18 cellular contexts compared by ENCODE assay signal in the genomic region with DNA sequence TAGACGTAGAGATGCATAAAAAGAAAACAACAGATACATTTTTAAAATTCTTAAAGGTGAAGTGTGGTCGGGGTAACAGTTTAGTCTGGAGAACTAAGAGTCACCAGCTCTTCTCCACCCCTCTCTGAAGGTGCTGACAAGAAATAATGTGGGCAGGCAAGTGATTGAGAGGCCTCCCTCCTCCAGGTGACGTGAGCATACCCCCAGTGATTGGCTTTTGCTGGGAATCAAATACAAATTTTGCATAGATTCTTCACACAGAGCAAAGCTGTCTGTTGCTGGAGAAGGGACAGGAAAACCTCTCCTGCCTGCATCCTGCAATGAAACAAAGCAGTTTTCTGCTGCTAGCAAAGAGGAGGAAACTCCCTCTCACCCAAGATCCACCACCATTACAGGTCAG.
DNase-seq lines count a peak whose midpoint lies in the region; ATAC-seq, FAIRE-seq and TF ChIP-seq lines count a peak whose summit lies in the region.
"Had no signal": no experiment of that assay in that cellular context is flagged by ENCODE, and none has a peak within 500 bp of the region (broad histone marks: within the 10 kb centered on the region; RNA-seq: fewer than 3 reads in every experiment).

No MANE protein-coding gene starts in this region.

- H3K27ac Mint-ChIP-seq in neural progenitor cell: peak overlapping the region; percentile 30
- H3K27ac Mint-ChIP-seq: CD4-positive, alpha-beta T cell; GM23338; HFFc6 had no signal

- H3K4me1 Mint-ChIP-seq in neural progenitor cell: no peaks in the 10 kb centered on the region

- 81% methylated on average over 3 of the region's 3 CpGs; no CpG with 5 or more reads in 1 of the 2 experiments for WGBS in H1 (ENCODE audit: extremely low coverage in 1 of 2, insufficient coverage in 1 of 2, insufficient read length in 1 of 2, insufficient replicate concordance in 2 of 2, low coverage in 1 of 2, low lambda C conversion rate in 2 of 2, missing lambda C conversion rate in 1 of 2), 2 experiments

- H3K4me3 ChIP-seq in H1 (ENCODE audit: extremely low read depth in 1 of 4, insufficient read depth in 2 of 4, low read depth in 3 of 4, low read length in 4 of 4) (no peak overlapping the region), neural progenitor cell (no peak overlapping the region)
- H3K4me3 ChIP-seq: GM23338 had no signal

- H3K9me3 ChIP-seq in H1 (ENCODE audit: insufficient read depth in 2 of 2, low read depth in 1 of 2, low read length in 1 of 2): no peaks in the 10 kb centered on the region
- no peaks in the 10 kb centered on the region for H3K9me3 ChIP-seq in neural progenitor cell (ENCODE audit: low read depth)
- H3K9me3 ChIP-seq: Caco-2 had no signal

- H3K23me2 ChIP-seq in H1 (ENCODE audit: low read depth, low read length): no peaks in the 10 kb centered on the region

- no peak overlapping the region for H4K5ac ChIP-seq in H1 (ENCODE audit: insufficient read length, low read depth, low read length)

- no peak overlapping the region for H3K27ac ChIP-seq in H1 (ENCODE audit: low read depth, low read length)
- no peak overlapping the region for H3K27ac ChIP-seq in neural progenitor cell
- H3K27ac ChIP-seq: C4-2B had no signal

- H2BK5ac ChIP-seq in H1 (ENCODE audit: low read depth, low read length): no peak overlapping the region

- H3K4ac ChIP-seq in H1 (replicated peaks; ENCODE audit: insufficient read length, low read depth, low read length): no peak overlapping the region

- H3K79me1 ChIP-seq in H1 (ENCODE audit: low read depth, low read length): no peaks in the 10 kb centered on the region; the same call in 1 of the 2 replicates

- POLR2A ChIA-PET in H1 (lab: Charles Lee; ENCODE audit: partially characterized antibody): no interaction called here

- no peak for TF ChIP-seq EP300 in H1 (IDR thresholded peaks at IDR 0.05; ENCODE audit: borderline replicate concordance in 1 of 2, low read depth in 2 of 2, low read length in 2 of 2)

- H3K27me3 ChIP-seq in H1 (replicated peaks in 1 of 4; ENCODE audit: control insufficient read depth in 3 of 4, extremely low read depth in 1 of 4, insufficient read depth in 3 of 4, low read length in 3 of 4): no peaks in the 10 kb centered on the region
- H3K27me3 ChIP-seq in neural progenitor cell: no peaks in the 10 kb centered on the region

- H2AFZ ChIP-seq in H1 (ENCODE audit: low read length): 0 out of 2 replicates have a peak overlapping the region, but pooled peaks have one; percentile 10
- no peak overlapping the region for H2AFZ ChIP-seq in neural progenitor cell (replicated peaks)
- H2AFZ ChIP-seq: GM23338 had no signal

- H3K4me1 ChIP-seq in H1 (replicated peaks in 1 of 4; ENCODE audit: control insufficient read depth in 3 of 4, insufficient read depth in 4 of 4, low read length in 3 of 4): no peaks in the 10 kb centered on the region; a peak in 2 of 7 replicates
- H3K4me1 ChIP-seq in neural progenitor cell: no peaks in the 10 kb centered on the region
- H3K4me1 ChIP-seq: Caco-2 had no signal

- no peak overlapping the region for H2AK5ac ChIP-seq in H1 (ENCODE audit: low read depth, low read length)

- H3K9me3 Mint-ChIP-seq in neural progenitor cell: peaks cover 2% of the 10 kb centered on the region
- H3K9me3 Mint-ChIP-seq: GM23338, HFFc6 had no signal

- no peak overlapping the region for H3K4me3 Mint-ChIP-seq in neural progenitor cell
- H3K4me3 Mint-ChIP-seq: CD4-positive, alpha-beta T cell; GM23338; HFFc6 had no signal

- no peaks in the 10 kb centered on the region for H3K36me3 Mint-ChIP-seq in neural progenitor cell

- FAIRE-seq in H1 (lab: Jason Lieb, UNC): no peak
- FAIRE-seq: GM12892, GM18507 had no signal

- H3K18ac ChIP-seq in H1 (ENCODE audit: extremely low read depth, low read length): no peak overlapping the region

- H3K79me2 ChIP-seq in H1 (ENCODE audit: control insufficient read depth in 1 of 2, insufficient read depth in 2 of 2, low read length in 2 of 2) (no peaks in the 10 kb centered on the region), neural progenitor cell (ENCODE audit: low read depth) (no peaks in the 10 kb centered on the region)

- no peaks in the 10 kb centered on the region for H4K20me1 ChIP-seq in H1 (replicated peaks in 1 of 2; ENCODE audit: control insufficient read depth in 1 of 2, insufficient read depth in 2 of 2, low read length in 2 of 2)
- H4K20me1 ChIP-seq in neural progenitor cell (ENCODE audit: low read depth): no peaks in the 10 kb centered on the region

- TF ChIP-seq POLR2A in H1 (IDR thresholded peaks at IDR 0.05; ENCODE audit: control extremely low read depth in 1 of 2, low read depth in 2 of 2, low read length in 2 of 2): no peak

- H4K8ac ChIP-seq in H1 (ENCODE audit: extremely low read depth, insufficient read depth, low read length): no peak overlapping the region

- H4K91ac ChIP-seq in H1 (replicated peaks; ENCODE audit: insufficient read length, low read length): no peak overlapping the region

- H2BK120ac ChIP-seq in H1 (replicated peaks; ENCODE audit: low read depth, low read length): no peak overlapping the region

- no peak for ATAC-seq in HG03139 (IDR thresholded peaks at IDR 0.05; ENCODE audit: unreplicated experiment)
- no peak for ATAC-seq in GM18867 (IDR thresholded peaks at IDR 0.05; ENCODE audit: unreplicated experiment)
- ATAC-seq: HCT116 had no signal

- H3K9ac ChIP-seq in H1 (replicated peaks in 1 of 4; ENCODE audit: extremely low read depth in 1 of 4, low read depth in 3 of 4, low read length in 3 of 4): no peak overlapping the region
- H3K9ac ChIP-seq in neural progenitor cell: no peak overlapping the region

- CTCF ChIA-PET in H1 (lab: Charles Lee; ENCODE audit: partially characterized antibody): interaction anchor here (0.6 to 2.1 kb wide), 5 partner anchors 11 to 1415 kb away, joined by 3 to 9 read pairs (median 3); no protein-coding TSS in a partner anchor

- H3K56ac ChIP-seq in H1 (replicated peaks; ENCODE audit: insufficient read length, low read depth, low read length): no peak overlapping the region

- no peak overlapping the region for H2BK20ac ChIP-seq in H1 (ENCODE audit: low read length)

- H3K36me3 ChIP-seq in H1 (ENCODE audit: control insufficient read depth in 2 of 4, insufficient read depth in 4 of 4, low read length in 3 of 4) (no peaks in the 10 kb centered on the region), neural progenitor cell (no peaks in the 10 kb centered on the region)

- H3F3A ChIP-seq in neural progenitor cell (ENCODE audit: low read depth): no peaks in the 10 kb centered on the region

- peaks cover 3% of the 10 kb centered on the region for H3K27me3 Mint-ChIP-seq in neural progenitor cell (ENCODE audit: insufficient read depth, low read depth)
- H3K27me3 Mint-ChIP-seq: CD4-positive, alpha-beta T cell had no signal

- TF ChIP-seq CTCF in H1 (IDR thresholded peaks at IDR 0.05; ENCODE audit: control extremely low read depth in 1 of 3, insufficient read depth in 1 of 3, low read depth in 1 of 3, low read length in 3 of 3): no peak
- TF ChIP-seq CTCF in neural progenitor cell (IDR thresholded peaks at IDR 0.05): no peak

- no peak for TF ChIP-seq RAD21 in H1 (IDR thresholded peaks at IDR 0.05 in 1 of 2, conservative IDR thresholded peaks at IDR 0.05 in 1 of 2; ENCODE audit: low read depth in 2 of 2, low read length in 2 of 2)

- DNase-seq in RPMI8226: peak; percentile 15
- no peak for DNase-seq in H1 (ENCODE audit: low read depth in 1 of 2, low spot score in 2 of 2)
- DNase-seq in neural progenitor cell (ENCODE audit: low spot score): no peak
- DNase-seq in epidermal melanocyte (ENCODE audit: insufficient read length, low spot score): no peak
- DNase-seq: Caco-2; CD4-positive, alpha-beta T cell; DMS153; DMS79; GDM1; H7; HFFc6 had no signal

- no peak overlapping the region for H2BK15ac ChIP-seq in H1 (ENCODE audit: low read length)

- no peak overlapping the region for H2BK12ac ChIP-seq in H1 (ENCODE audit: low read depth, low read length)

- H3K4me2 ChIP-seq in H1 (ENCODE audit: insufficient read depth in 1 of 2, low read depth in 2 of 2, low read length in 2 of 2) (no peak overlapping the region), neural progenitor cell (no peak overlapping the region)
- H3K4me2 ChIP-seq: GM23338 had no signal

- H3K14ac ChIP-seq in H1 (ENCODE audit: insufficient read length): no peak overlapping the region

- no peak overlapping the region for H3K23ac ChIP-seq in H1 (ENCODE audit: insufficient read length)

TF ChIP-seq in H1, 55 proteins besides CTCF, POLR2A, EP300 and RAD21:
- TF ChIP-seq SP2 (IDR thresholded peaks at IDR 0.05; ENCODE audit: low read length): no peak
- no peak for TF ChIP-seq FOSL1 (IDR thresholded peaks at IDR 0.05; ENCODE audit: insufficient read depth, low read depth, low read length)
- TF ChIP-seq BACH1 (IDR thresholded peaks at IDR 0.05; ENCODE audit: low read length): no peak
- TF ChIP-seq CREB1 (IDR thresholded peaks at IDR 0.05): no peak
- TF ChIP-seq GTF2F1 (IDR thresholded peaks at IDR 0.05; ENCODE audit: borderline replicate concordance, low read depth, low read length): no peak
- TF ChIP-seq TBP (IDR thresholded peaks at IDR 0.05; ENCODE audit: low read depth, low read length): no peak
- TF ChIP-seq, protein P1, sequence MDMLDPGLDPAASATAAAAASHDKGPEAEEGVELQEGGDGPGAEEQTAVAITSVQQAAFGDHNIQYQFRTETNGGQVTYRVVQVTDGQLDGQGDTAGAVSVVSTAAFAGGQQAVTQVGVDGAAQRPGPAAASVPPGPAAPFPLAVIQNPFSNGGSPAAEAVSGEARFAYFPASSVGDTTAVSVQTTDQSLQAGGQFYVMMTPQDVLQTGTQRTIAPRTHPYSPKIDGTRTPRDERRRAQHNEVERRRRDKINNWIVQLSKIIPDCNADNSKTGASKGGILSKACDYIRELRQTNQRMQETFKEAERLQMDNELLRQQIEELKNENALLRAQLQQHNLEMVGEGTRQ (IDR thresholded peaks at IDR 0.05; ENCODE audit: low read length): no peak
- no peak for TF ChIP-seq SIRT6 (IDR thresholded peaks at IDR 0.05; ENCODE audit: low read length)
- TF ChIP-seq CBX5 (IDR thresholded peaks at IDR 0.05; ENCODE audit: low read depth, low read length): no peak
